In the genomic region with DNA sequence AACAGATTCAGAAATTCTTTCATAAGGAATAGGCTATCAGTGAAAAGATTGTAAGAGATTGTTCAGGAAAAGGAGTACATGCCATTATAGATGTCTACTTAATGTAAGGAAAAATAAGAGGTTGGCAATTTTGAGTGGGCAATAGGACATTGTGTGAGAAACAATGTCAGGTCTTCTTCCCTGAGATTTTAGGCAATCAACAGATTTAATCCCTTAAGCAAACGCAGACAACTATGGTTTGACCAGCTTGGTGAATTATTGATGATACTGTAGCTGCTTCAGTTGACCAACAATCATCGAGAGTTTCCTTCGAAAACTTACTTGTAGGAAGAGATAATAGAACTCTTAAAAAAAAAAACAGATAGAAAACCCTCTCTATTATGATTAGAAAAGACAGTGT, we compare ENCODE assay signal across 33 cellular contexts. TPM values are rescaled to one million over a fixed set of nuclear protein-coding genes. Genes with fewer than 3 reads are reported as not detected.
"Had no signal": no experiment of that assay in that cellular context is flagged by ENCODE, and none has a peak within 500 bp of the region (broad histone marks: within the 10 kb centered on the region; RNA-seq: fewer than 3 reads in every experiment).

No MANE protein-coding gene starts in this region.

- H3K27me3 ChIP-seq: neural progenitor cell, ovary, spleen, suprapubic skin, testis, tibial artery, transverse colon, upper lobe of right lung, uterus had no signal

- ATAC-seq: natural killer cell; psoas muscle; right cardiac atrium; sciatic nerve; stimulated activated memory B cell treated with anti-CD40 and anti-IgM and Interleukin-4, amounts not matched to agents 10 μg/mL and 1 μg/mL and 100 μg/mL, for 72 hours; stimulated activated naive CD8-positive, alpha-beta T cell treated with anti-CD3 and anti-CD28 coated beads, Interleukin-15, amount 100 ng/mL, for 72 hours; stimulated activated naive CD8-positive, alpha-beta T cell treated with anti-CD3 and anti-CD28 coated beads, Interleukin-15, Interleukin-2, amounts not matched to agents 100 U/mL and 50 U/mL, for 24 hours; upper lobe of right lung had no signal

- H3K9ac ChIP-seq: neural progenitor cell, parathyroid adenoma had no signal

- H3K4me3 ChIP-seq: neural progenitor cell, ovary, psoas muscle, skin epidermis, smooth muscle cell, spleen, suprapubic skin, testis, tibial artery, transverse colon, upper lobe of right lung, uterus had no signal

- H3K27ac ChIP-seq: neural progenitor cell, ovary, parathyroid adenoma, psoas muscle, skin epidermis, spleen, suprapubic skin, testis, tibial artery, transverse colon, upper lobe of right lung, uterus had no signal

- DNase-seq: natural killer cell; occipital lobe; ovary; posterior cingulate gyrus; psoas muscle; right cardiac atrium; spleen; stimulated activated CD4-positive, alpha-beta T cell treated with anti-CD3 and anti-CD28 coated beads, Interleukin-12 subunit alpha, Interleukin-12 subunit beta, amount 100 ng/mL, for 4 hours; stimulated activated CD4-positive, alpha-beta T cell treated with anti-CD3 and anti-CD28 coated beads, Interleukin-1b, Interleukin-23, amount 100 ng/mL, for 48 hours; stimulated activated CD4-positive, alpha-beta T cell treated with anti-CD3 and anti-CD28 coated beads, Interleukin-4, amount 100 ng/mL, for 1 hour; stimulated activated CD4-positive, alpha-beta T cell treated with anti-CD3 and anti-CD28 coated beads, Interleukin-4, amount 100 ng/mL, for 4 hours; stimulated activated CD8-positive, alpha-beta memory T cell treated with anti-CD3 and anti-CD28 coated beads, Interleukin-4, amount 100 ng/mL, for 48 hours; stimulated activated naive CD4-positive, alpha-beta T cell; stimulated activated naive CD8-positive, alpha-beta T cell treated with anti-CD3 and anti-CD28 coated beads, Interleukin-15, amount 100 ng/mL, for 72 hours; stimulated activated naive CD8-positive, alpha-beta T cell treated with anti-CD3 and anti-CD28 coated beads, Interleukin-15, Interleukin-2, amounts not matched to agents 100 U/mL and 50 U/mL, for 24 hours; substantia nigra; testis; tibial artery; transverse colon; upper lobe of right lung; uterus had no signal

- H3K4me2 ChIP-seq: neural progenitor cell, smooth muscle cell had no signal

- H2AFZ ChIP-seq: neural progenitor cell, parathyroid adenoma had no signal

- H3K36me3 ChIP-seq: neural progenitor cell, ovary, spleen, suprapubic skin, tibial artery, transverse colon, upper lobe of right lung, uterus had no signal

- H3K4me1 ChIP-seq: neural progenitor cell, parathyroid adenoma, psoas muscle, spleen, suprapubic skin, testis, tibial artery, transverse colon, upper lobe of right lung, uterus had no signal

- H3K79me2 ChIP-seq: parathyroid adenoma had no signal

- H3K9me3 ChIP-seq: ovary, psoas muscle, spleen, suprapubic skin, testis, tibial artery, transverse colon, upper lobe of right lung, uterus had no signal

RNA-seq across cellular contexts. Expression of gene GPRC6A, which starts 8.1 kb away (rescaled TPM):
- total RNA-seq: natural killer cell, occipital lobe, osteoblast, ovary, progenitor cell of endocrine pancreas, psoas muscle, renal cortical epithelial cell, right cardiac atrium, sciatic nerve, smooth muscle cell, spleen, suprapubic skin, transverse colon, upper lobe of right lung, urinary bladder had no signal
- polyA plus RNA-seq: neural cell, ovary, psoas muscle, right cardiac atrium, smooth muscle cell, spleen, urinary bladder had no signal

RNA-seq across cellular contexts. Expression of gene RFX6, which starts 40.1 kb away (rescaled TPM):
- total RNA-seq: natural killer cell, occipital lobe, osteoblast, ovary, psoas muscle, renal cortical epithelial cell, right cardiac atrium, sciatic nerve, smooth muscle cell, spleen, suprapubic skin, upper lobe of right lung, urinary bladder, uterus had no signal
- polyA plus RNA-seq: neural cell, ovary, psoas muscle, right cardiac atrium, smooth muscle cell, spleen had no signal
